9 cellular contexts compared by ENCODE assay signal in the genomic region with DNA sequence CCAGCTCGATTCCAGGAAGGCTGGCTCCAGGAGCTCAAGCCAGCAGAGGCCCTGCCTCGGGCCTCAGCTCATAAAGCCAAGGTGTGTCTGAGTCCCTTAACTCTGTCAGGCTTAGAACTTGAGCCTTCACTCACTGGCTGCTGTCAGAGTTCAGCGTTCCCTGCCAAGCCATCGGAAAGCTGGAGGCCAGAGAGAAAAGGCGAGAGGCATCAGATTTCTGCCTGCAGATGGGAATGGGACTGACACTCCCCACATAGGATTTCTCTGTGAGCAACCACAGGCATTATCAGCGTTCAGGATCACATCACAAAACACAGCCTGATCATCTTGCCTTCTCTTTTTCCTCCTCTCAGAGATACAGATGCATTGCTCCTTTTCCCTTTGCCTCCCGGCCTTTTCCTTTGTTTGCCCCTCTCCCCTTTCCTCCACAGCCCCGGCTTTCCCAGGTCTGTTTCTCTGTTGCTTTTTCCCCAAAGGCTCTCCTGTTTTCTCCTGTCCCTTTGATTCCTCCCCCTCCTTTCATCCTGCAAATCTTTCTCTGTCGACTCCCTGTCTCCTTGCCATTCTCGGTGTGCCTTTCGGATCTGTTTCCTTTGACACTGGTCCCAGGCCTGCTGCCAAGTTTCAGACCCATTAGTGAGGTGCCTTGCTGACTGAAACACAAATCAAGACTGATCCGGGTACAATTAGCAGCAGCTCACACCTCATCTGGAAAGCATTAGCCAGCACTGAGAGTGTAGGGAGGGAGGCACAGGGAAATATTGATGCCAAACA. TPM values are rescaled to one million over a fixed set of nuclear protein-coding genes. Genes with fewer than 3 reads are reported as not detected.
DNase-seq lines count a peak whose midpoint lies in the region; ATAC-seq, FAIRE-seq and TF ChIP-seq lines count a peak whose summit lies in the region.
"Had no signal": no experiment of that assay in that cellular context is flagged by ENCODE, and none has a peak within 500 bp of the region (broad histone marks: within the 10 kb centered on the region; RNA-seq: fewer than 3 reads in every experiment).

No MANE protein-coding gene starts in this region.

- 24 to 26% methylated on average over 12 of the region's 12 CpGs for WGBS in thyroid gland, 2 donors

- TF ChIP-seq POLR2A in thyroid gland (IDR thresholded peaks at IDR 0.05) = no peak

- H4K20me1 ChIP-seq in keratinocyte (ENCODE audit: control insufficient read depth, extremely low read depth, insufficient read depth, low read length) = no peaks in the 10 kb centered on the region

- H3K4me1 ChIP-seq in ascending aorta = peaks cover 0 to 11% of the 10 kb centered on the region in 2 donors
- peaks cover 9% of the 10 kb centered on the region for H3K4me1 ChIP-seq in keratinocyte (ENCODE audit: control insufficient read depth, extremely low read depth, insufficient read depth, low read length)
- peaks cover 21 to 26% of the 10 kb centered on the region in 2 donors for H3K4me1 ChIP-seq in thyroid gland

- H3K27ac ChIP-seq in ascending aorta (peak overlapping the region; percentile 60 to 76), keratinocyte (ENCODE audit: control insufficient read depth, insufficient read depth, low read length) (no peak overlapping the region), thyroid gland (peak overlapping the region; percentile 26 to 80 (median 62))

- intact Hi-C loops in ascending aorta (cut with DNase I) (no loop called here), thyroid gland (cut with DNase I) (no loop called here)

- H3K4me3 ChIP-seq in MG63 (no peak overlapping the region), ascending aorta (no peak overlapping the region), keratinocyte (ENCODE audit: control insufficient read depth in 2 of 3, extremely low read depth in 1 of 3, insufficient read depth in 2 of 3, low read depth in 1 of 3, low read length in 3 of 3) (no peak overlapping the region), thyroid gland (replicated peaks in 1 of 3) (no peak overlapping the region)

- peak; percentile 22 for DNase-seq in MG63
- DNase-seq in ascending aorta (ENCODE audit: low spot score in 2 of 2) = no peak
- no peak for DNase-seq in keratinocyte (ENCODE audit: low read depth, low spot score)
- peak; percentile 74 to 79 for DNase-seq in thyroid gland
- DNase-seq in effector CD8-positive, alpha-beta T cell (lab: John Stamatoyannopoulos, UW) = no peak
- DNase-seq in NOMO-1 (lab: John Stamatoyannopoulos, UW; ENCODE audit: unreplicated experiment in 2 of 2) = no peak
- DNase-seq in ACHN = no peak
- DNase-seq: activated CD8-positive, alpha-beta memory T cell treated with anti-CD3 and anti-CD28 coated beads, Interleukin-2, amount 10 ng/mL, durations not matched to agents 7 days and 5 days had no signal

- ATAC-seq in HG03108 (IDR thresholded peaks at IDR 0.05; ENCODE audit: unreplicated experiment) = no peak
- ATAC-seq: activated CD8-positive, alpha-beta memory T cell treated with anti-CD3 and anti-CD28 coated beads, Interleukin-2, amount 10 ng/mL, durations not matched to agents 7 days and 5 days had no signal

- no peaks in the 10 kb centered on the region for H3K79me2 ChIP-seq in keratinocyte (ENCODE audit: control insufficient read depth, insufficient read depth, low read length)

- H3K9me1 ChIP-seq in keratinocyte (ENCODE audit: control insufficient read depth, extremely low read depth, insufficient read depth, low read length) = no peaks in the 10 kb centered on the region

- in situ Hi-C loops in ACHN (cut with HindIII; ENCODE audit: low pct_ligation_motif_present, low pct_unique_long_range_greater_than_20kb, low sequenced_read_pairs) = no loop called here

- H3K9me3 ChIP-seq in MG63 (no peaks in the 10 kb centered on the region), ascending aorta (no peaks in the 10 kb centered on the region), keratinocyte (ENCODE audit: control insufficient read depth, low read depth, low read length) (no peaks in the 10 kb centered on the region), thyroid gland (no peaks in the 10 kb centered on the region)

- no peaks in the 10 kb centered on the region for H3K36me3 ChIP-seq in MG63
- H3K36me3 ChIP-seq in ascending aorta = no peaks in the 10 kb centered on the region
- H3K36me3 ChIP-seq in keratinocyte (ENCODE audit: control insufficient read depth in 2 of 2, extremely low read depth in 1 of 2, insufficient read depth in 2 of 2, low read length in 2 of 2) = no peaks in the 10 kb centered on the region
- no peaks in the 10 kb centered on the region for H3K36me3 ChIP-seq in thyroid gland

- TF ChIP-seq CTCF in ascending aorta (IDR thresholded peaks at IDR 0.05) = no peak
- no peak for TF ChIP-seq CTCF in keratinocyte (optimal IDR thresholded peaks at IDR 0.05 in 1 of 3, IDR thresholded peaks at IDR 0.05 in 1 of 3, conservative IDR thresholded peaks at IDR 0.05 in 1 of 3; ENCODE audit: extremely low read depth in 1 of 3, insufficient read depth in 2 of 3, low read length in 3 of 3)
- no peak for TF ChIP-seq CTCF in thyroid gland (IDR thresholded peaks at IDR 0.05)

- peak overlapping the region; percentile 74 for H2AFZ ChIP-seq in keratinocyte (ENCODE audit: control insufficient read depth, low read length)

- H3K9ac ChIP-seq in keratinocyte (ENCODE audit: control insufficient read depth, extremely low read depth, insufficient read depth, low read length) = no peak overlapping the region

- FAIRE-seq in keratinocyte (lab: Jason Lieb, UNC) = peak; percentile 88

- peak overlapping the region; percentile 14 for H3K4me2 ChIP-seq in keratinocyte (ENCODE audit: control insufficient read depth, extremely low read depth, insufficient read depth, low read depth, low read length)

- dilution Hi-C loops in keratinocyte (cut with MboI; ENCODE audit: extremely low pct_ligation_motif_present, low sequenced_read_pairs) = no loop called here

- H3K27me3 ChIP-seq in MG63 (no peaks in the 10 kb centered on the region), ascending aorta (no peaks in the 10 kb centered on the region), keratinocyte (ENCODE audit: control insufficient read depth, extremely low read depth, insufficient read depth, low read length) (no peaks in the 10 kb centered on the region), thyroid gland (no peaks in the 10 kb centered on the region)

RNA-seq across cellular contexts. Expression of gene BOC, which starts 44.5 kb away (rescaled TPM):
- total RNA-seq in MG63 (2014; rRNA removed; shearing (Covaris generic); ENCODE audit: low replicate concordance) = 1.4 and 3.9 TPM in 2 replicates
- 31.3 TPM for total RNA-seq in ascending aorta
- polyA plus RNA-seq in keratinocyte = 9.3 to 11.3 TPM (median 11.2 TPM) in 3 replicates
- 7.9 TPM for polyA plus RNA-seq in keratinocyte (2011; ENCODE audit: low read depth)
- 8.5 and 12.4 TPM in 2 replicates for polyA plus RNA-seq in keratinocyte (2011; cell fraction: cytosol; rRNA removed)
- 17.8 and 22.0 TPM in 2 replicates for polyA plus RNA-seq in keratinocyte (2011; cell fraction: nucleus; rRNA removed)
- 5.5 and 8.0 TPM in 2 replicates for polyA plus RNA-seq in keratinocyte (2012; ENCODE audit: low replicate concordance)
- polyA minus RNA-seq in keratinocyte = 16.0 to 20.6 TPM (median 16.2 TPM) in 3 replicates
- 5.9 TPM for polyA minus RNA-seq in keratinocyte (2011; cell fraction: cytosol; rRNA and poly(A)+ RNA removed)
- polyA minus RNA-seq in keratinocyte (2011; cell fraction: nucleus; rRNA and poly(A)+ RNA removed) = 16.7 and 20.6 TPM in 2 replicates
- 10 to 100 TPM; 40.2 to 68.3 (median 51.2) TPM for total RNA-seq in thyroid gland
- total RNA-seq: activated CD8-positive, alpha-beta memory T cell treated with anti-CD3 and anti-CD28 coated beads, Interleukin-2, amount 10 ng/mL, durations not matched to agents 7 days and 5 days had no signal

Comparison
In these comparisons a context has a peak if more than half of its experiments do, and no peak if none do; other contexts are left out.
1. DNase-seq: peak in MG63 (single experiment) and thyroid gland (2 of 2); none in ascending aorta (0 of 2), keratinocyte (single experiment), effector CD8-positive, alpha-beta T cell (single experiment), NOMO-1 (0 of 2) and ACHN (single experiment).